7 cellular contexts compared by ENCODE assay signal in genomic region chr15:59349715-59350420, GRCh38. TPM values are rescaled to one million over a fixed set of nuclear protein-coding genes. Genes with fewer than 3 reads are reported as not detected.
DNase-seq lines count a peak whose midpoint lies in the region; ATAC-seq, FAIRE-seq and TF ChIP-seq lines count a peak whose summit lies in the region.

No MANE protein-coding gene starts in this region.

- no peak for TF ChIP-seq CTCF in PC-9 (conservative IDR thresholded peaks at IDR 0.05)
- no peak for TF ChIP-seq CTCF in endothelial cell of umbilical vein (IDR thresholded peaks at IDR 0.05; ENCODE audit: extremely low read depth in 1 of 2, insufficient read depth in 1 of 2, low read depth in 1 of 2, low read length in 2 of 2)
- no peak for TF ChIP-seq CTCF in pancreas (IDR thresholded peaks at IDR 0.05)

- TF ChIP-seq POLR2A in endothelial cell of umbilical vein (IDR thresholded peaks at IDR 0.05; ENCODE audit: low read depth, low read length), result no peak

- H3K4me1 ChIP-seq in PC-9 (replicated peaks; ENCODE audit: insufficient read depth), result peaks cover 20% of the 10 kb centered on the region
- peaks cover 48% of the 10 kb centered on the region for H3K4me1 ChIP-seq in endothelial cell of umbilical vein (ENCODE audit: control insufficient read depth, extremely low read depth, insufficient read depth, low read length)
- H3K4me1 ChIP-seq in pancreas, result peaks cover 0 to 10% (median 0%) of the 10 kb centered on the region in 3 donors

- H3K9me2 ChIP-seq in PC-9 (ENCODE audit: insufficient read depth), result no peaks in the 10 kb centered on the region

- dilution Hi-C loops in endothelial cell of umbilical vein (cut with MboI; ENCODE audit: extremely low pct_ligation_motif_present, low sequenced_read_pairs), result no loop called here

- POLR2A ChIA-PET in PC-9 (lab: Charles Lee; ENCODE audit: unreplicated experiment) (interaction anchor here (0.6 to 0.8 kb wide), 5 partner anchors 23 to 143 kb away, joined by 3 to 8 read pairs (median 4); partner anchors contain the start of gene MYO1E), endothelial cell of umbilical vein (lab: Charles Lee) (interaction anchor here (0.6 to 1.0 kb wide), 2 partner anchors 23 to 1355 kb away, joined by 4 to 5 read pairs; partner anchors contain the start of gene MYO1E)

- H4K20me1 ChIP-seq in PC-9 (ENCODE audit: insufficient read depth) (peaks cover 7% of the 10 kb centered on the region), endothelial cell of umbilical vein (replicated peaks; ENCODE audit: control insufficient read depth, extremely low read depth, insufficient read depth, low read length) (peaks cover 4% of the 10 kb centered on the region)

- H3F3A ChIP-seq in PC-9 (ENCODE audit: insufficient read depth, low read depth), result peaks cover 22% of the 10 kb centered on the region

- 85% methylated on average over 4 of the region's 4 CpGs for WGBS in pancreas, 2 donors

- no peak overlapping the region for H2AFZ ChIP-seq in PC-9
- H2AFZ ChIP-seq in endothelial cell of umbilical vein (ENCODE audit: low read depth, low read length), result no peak overlapping the region

- peak overlapping the region; percentile 60; the same call in 1 of the 2 replicates for H3K4me2 ChIP-seq in PC-9
- H3K4me2 ChIP-seq in endothelial cell of umbilical vein (ENCODE audit: insufficient read depth, low read length), result peak overlapping the region; percentile 60

- FAIRE-seq in endothelial cell of umbilical vein (lab: Jason Lieb, UNC) (peak; percentile 95), pancreas (lab: Jason Lieb, UNC) (no peak)

- BruUV-seq in PC-9 (replicated peaks; lab: Mats Ljungman, UMichigan) (TSS peak; percentile 12), endothelial cell of umbilical vein (replicated peaks; lab: Mats Ljungman, UMichigan) (no TSS peak)

- H3K9me1 ChIP-seq in endothelial cell of umbilical vein (replicated peaks; ENCODE audit: control insufficient read depth, extremely low read depth, insufficient read depth, low read length), result no peaks in the 10 kb centered on the region

- intact Hi-C loops in PC-9 (cut with micrococcal nuclease; ENCODE audit: unreplicated experiment), result loop anchor here (1.0 kb wide), 1 partner anchor 66 kb away; no protein-coding TSS in a partner anchor
- intact Hi-C loops in endothelial cell of umbilical vein (cut with micrococcal nuclease), result loop anchor here (1.0 kb wide), 1 partner anchor 50 kb away; no protein-coding TSS in a partner anchor
- intact Hi-C loops in pancreas (cut with DNase I), result no loop called here

- no peaks in the 10 kb centered on the region for H3K36me3 ChIP-seq in PC-9 (ENCODE audit: low read depth)
- no peaks in the 10 kb centered on the region for H3K36me3 ChIP-seq in endothelial cell of umbilical vein (ENCODE audit: control insufficient read depth in 2 of 2, extremely low read depth in 1 of 2, insufficient read depth in 2 of 2, low read length in 2 of 2)
- H3K36me3 ChIP-seq in pancreas, result no peaks in the 10 kb centered on the region

- ATAC-seq in GM21619 (IDR thresholded peaks at IDR 0.05; ENCODE audit: unreplicated experiment), result peak; percentile 55
- peak in 3 of 4 donors; percentile 51 to 93 (median 90) for ATAC-seq in pancreas
- ATAC-seq in HG03139 (IDR thresholded peaks at IDR 0.05; ENCODE audit: unreplicated experiment), result no peak
- ATAC-seq in GM18517 (IDR thresholded peaks at IDR 0.05; ENCODE audit: unreplicated experiment), result no peak

- H3K27me3 ChIP-seq in PC-9 (ENCODE audit: insufficient read depth, low read depth), result no peaks in the 10 kb centered on the region
- H3K27me3 ChIP-seq in endothelial cell of umbilical vein (ENCODE audit: control insufficient read depth in 2 of 2, insufficient read depth in 2 of 2, low read length in 2 of 2), result no peaks in the 10 kb centered on the region
- no peaks in the 10 kb centered on the region for H3K27me3 ChIP-seq in pancreas

- H3K4me3 ChIP-seq in PC-9 (0 out of 2 replicates have a peak overlapping the region, but pooled peaks have one; percentile 35), endothelial cell of umbilical vein (replicated peaks in 1 of 3; ENCODE audit: insufficient read depth in 1 of 3, low read depth in 1 of 3, low read length in 3 of 3) (no peak overlapping the region), pancreas (no peak overlapping the region)

- DNase-seq in PC-9 (peak; percentile 68 to 91), endothelial cell of umbilical vein (ENCODE audit: low read depth, low spot score) (peak; percentile 89), pancreas (no peak), NCI-H446 treated with DMSO at 0.1 percent for 48 hours (lab: John Stamatoyannopoulos, UW) (no peak)

- CTCF ChIA-PET in PC-9 (lab: Charles Lee) (no interaction called here), endothelial cell of umbilical vein (lab: Charles Lee) (interaction anchor here (1.3 to 2.7 kb wide), 3 partner anchors 11 to 117 kb away, joined by 3 to 7 read pairs (median 3); no protein-coding TSS in a partner anchor)

- no peaks in the 10 kb centered on the region for H3K9me3 ChIP-seq in PC-9 (ENCODE audit: insufficient read depth, low read depth)
- H3K9me3 ChIP-seq in endothelial cell of umbilical vein (replicated peaks; ENCODE audit: control insufficient read depth, insufficient read depth, low read length), result no peaks in the 10 kb centered on the region
- H3K9me3 ChIP-seq in pancreas, result no peaks in the 10 kb centered on the region

- peak overlapping the region; percentile 28 for H3K9ac ChIP-seq in endothelial cell of umbilical vein (replicated peaks; ENCODE audit: extremely low read depth, insufficient read depth, low read length)

- H3K79me2 ChIP-seq in PC-9 (ENCODE audit: low read depth), result peaks cover 97% of the 10 kb centered on the region
- peaks cover 75% of the 10 kb centered on the region for H3K79me2 ChIP-seq in endothelial cell of umbilical vein (ENCODE audit: control insufficient read depth, insufficient read depth, low read length)

- H3K27ac ChIP-seq in PC-9 (peak overlapping the region; percentile 95), endothelial cell of umbilical vein (ENCODE audit: insufficient read depth, low read depth, low read length) (peak overlapping the region; percentile 81), pancreas (peak overlapping the region in 2 of 4 donors; percentile 20 to 39)

TF ChIP-seq in endothelial cell of umbilical vein, 7 proteins besides CTCF, POLR2A, EP300 and RAD21:
- TF ChIP-seq JUN (IDR thresholded peaks at IDR 0.05; ENCODE audit: borderline replicate concordance, insufficient read depth, insufficient read length, low read depth), result peak; percentile 89
- TF ChIP-seq MYC (IDR thresholded peaks at IDR 0.05; ENCODE audit: low read depth, low read length), result no peak
- TF ChIP-seq, protein P1, sequence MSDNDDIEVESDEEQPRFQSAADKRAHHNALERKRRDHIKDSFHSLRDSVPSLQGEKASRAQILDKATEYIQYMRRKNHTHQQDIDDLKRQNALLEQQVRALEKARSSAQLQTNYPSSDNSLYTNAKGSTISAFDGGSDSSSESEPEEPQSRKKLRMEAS (IDR thresholded peaks at IDR 0.05; ENCODE audit: insufficient read depth, insufficient read length), result no peak
- no peak for TF ChIP-seq GATA2 (IDR thresholded peaks at IDR 0.05; ENCODE audit: insufficient read depth, insufficient read length, low read depth, low read length)
- no peak for TF ChIP-seq EZH2 (IDR thresholded peaks at IDR 0.05; ENCODE audit: borderline replicate concordance, low read depth, low read length, severe bottlenecking)
- TF ChIP-seq POLR2AphosphoS5 (IDR thresholded peaks at IDR 0.05; ENCODE audit: insufficient read depth, low read depth, low read length), result peak; percentile 31
- peak; percentile 97 for TF ChIP-seq FOS (IDR thresholded peaks at IDR 0.05; ENCODE audit: borderline replicate concordance, insufficient read depth, low read length)

RNA-seq across cellular contexts. Expression of gene MYO1E, which starts 22.8 kb away (rescaled TPM):
- total RNA-seq in PC-9 (2021) (156 and 213 TPM in 2 replicates), endothelial cell of umbilical vein (218 and 231 TPM in 2 replicates), pancreas (10 to 100 TPM; 19.2 to 81.1 (median 29.1) TPM)
- polyA plus RNA-seq in endothelial cell of umbilical vein (31.6 and 33.4 TPM in 2 replicates), pancreas (1 to 10 TPM; 7.8 to 10.0 TPM)
- polyA plus RNA-seq in endothelial cell of umbilical vein (2011; cell fraction: cytosol; rRNA removed), result 18.4 and 24.6 TPM in 2 replicates
- polyA plus RNA-seq in endothelial cell of umbilical vein (2011; cell fraction: nucleus; rRNA removed), result 56.7 and 57.1 TPM in 2 replicates
- 108 and 161 TPM in 2 replicates for polyA plus RNA-seq in endothelial cell of umbilical vein (2012)
- polyA minus RNA-seq in endothelial cell of umbilical vein, result 96.0 and 102 TPM in 2 replicates
- 177 TPM for polyA minus RNA-seq in endothelial cell of umbilical vein (2011; cell fraction: cytosol; rRNA and poly(A)+ RNA removed)
- 124 and 127 TPM in 2 replicates for polyA minus RNA-seq in endothelial cell of umbilical vein (2011; cell fraction: nucleus; rRNA and poly(A)+ RNA removed)

Comparison
In these comparisons a context has a peak if more than half of its experiments do, and no peak if none do; other contexts are left out.
1. ATAC-seq: peak in GM21619 (single experiment) and pancreas (3 of 4); none in HG03139 (single experiment) and GM18517 (single experiment).
2. DNase-seq: peak in PC-9 (2 of 2) and endothelial cell of umbilical vein (single experiment); none in pancreas (0 of 6) and NCI-H446 treated with DMSO at 0.1 percent for 48 hours (single experiment).
3. intact Hi-C loops: an anchor here in PC-9 (1.0 kb wide) and endothelial cell of umbilical vein (1.0 kb wide); none called in pancreas.